18 cellular contexts compared by ENCODE assay signal in the genomic region with DNA sequence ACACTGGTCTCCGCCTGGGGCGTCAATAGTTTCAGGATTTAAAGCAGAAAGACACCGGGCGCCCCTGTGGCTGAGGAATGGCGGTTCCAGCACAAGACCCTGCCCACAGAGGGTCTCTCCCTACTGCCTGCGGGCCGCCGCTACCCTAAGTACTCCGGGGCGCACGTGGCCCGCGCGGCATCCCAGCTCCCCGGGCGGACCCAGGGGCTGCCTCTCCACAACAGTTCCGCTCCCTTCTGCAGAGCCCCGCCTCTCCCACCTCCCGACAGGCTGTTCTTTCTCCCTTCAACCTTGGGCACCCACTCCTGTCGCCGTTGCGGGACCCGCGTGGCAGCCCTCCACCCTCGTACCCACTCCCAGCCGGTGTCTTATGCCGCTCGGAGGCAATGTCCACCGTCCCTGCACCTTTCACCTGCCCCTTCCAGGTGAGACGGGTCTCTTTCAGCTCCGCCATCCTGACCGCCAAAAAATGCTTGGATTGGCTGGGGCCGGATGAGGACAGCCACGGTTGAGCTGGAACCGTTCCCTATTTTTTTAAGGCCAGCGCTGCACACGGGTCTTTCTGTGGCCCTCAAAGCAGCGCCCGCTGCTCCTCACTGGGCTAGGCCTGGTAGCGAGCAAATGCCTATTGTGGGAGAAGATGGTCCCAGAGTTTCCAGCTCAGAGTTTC. TPM values are rescaled to one million over a fixed set of nuclear protein-coding genes. Genes with fewer than 3 reads are reported as not detected.
DNase-seq lines count a peak whose midpoint lies in the region; ATAC-seq and TF ChIP-seq lines count a peak whose summit lies in the region.
"Had no signal": no experiment of that assay in that cellular context is flagged by ENCODE, and none has a peak within 500 bp of the region (broad histone marks: within the 10 kb centered on the region; RNA-seq: fewer than 3 reads in every experiment).

No MANE protein-coding gene starts in this region.

- peak overlapping the region; percentile 27 for H3K4me3 Mint-ChIP-seq in activated naive CD8-positive, alpha-beta T cell
- H3K4me3 Mint-ChIP-seq in activated naive CD8-positive, alpha-beta T cell treated with anti-CD3 and anti-CD28 coated beads, Interleukin-2, amount 50 U/mL, for 24 hours = no peak overlapping the region
- peak overlapping the region; percentile 39 for H3K4me3 Mint-ChIP-seq in activated B cell treated with CpG ODN at 0.5 μM for 24 hours
- peak overlapping the region; percentile 22 for H3K4me3 Mint-ChIP-seq in stimulated activated memory B cell treated with anti-CD40 and anti-IgM and Interleukin-4, amounts not matched to agents 10 μg/mL and 1 μg/mL and 100 μg/mL, for 72 hours
- H3K4me3 Mint-ChIP-seq: activated T-cell treated with anti-CD3 and anti-CD28 coated beads, Interleukin-2, amount 50 U/mL, for 24 hours had no signal

- H3K9me3 Mint-ChIP-seq in activated naive CD8-positive, alpha-beta T cell (ENCODE audit: low read depth) = no peaks in the 10 kb centered on the region
- H3K9me3 Mint-ChIP-seq in activated naive CD8-positive, alpha-beta T cell treated with anti-CD3 and anti-CD28 coated beads, Interleukin-2, amount 50 U/mL, for 24 hours = no peaks in the 10 kb centered on the region
- no peaks in the 10 kb centered on the region for H3K9me3 Mint-ChIP-seq in activated B cell treated with CpG ODN at 0.5 μM for 24 hours
- H3K9me3 Mint-ChIP-seq in stimulated activated memory B cell treated with anti-CD40 and anti-IgM and Interleukin-4, amounts not matched to agents 10 μg/mL and 1 μg/mL and 100 μg/mL, for 72 hours = peaks cover 4% of the 10 kb centered on the region
- H3K9me3 Mint-ChIP-seq: activated T-cell treated with anti-CD3 and anti-CD28 coated beads, Interleukin-2, amount 50 U/mL, for 24 hours had no signal

- POLR2A ChIA-PET in activated B cell treated with CpG ODN at 0.5 μM for 24 hours (lab: Charles Lee) = interaction anchor here (1.4 kb wide), 1 partner anchor 88 kb away, joined by 3 read pairs; no protein-coding TSS in a partner anchor

- H3K27me3 Mint-ChIP-seq in activated naive CD8-positive, alpha-beta T cell = peaks cover 64% of the 10 kb centered on the region
- H3K27me3 Mint-ChIP-seq in activated naive CD8-positive, alpha-beta T cell treated with anti-CD3 and anti-CD28 coated beads, Interleukin-2, amount 50 U/mL, for 24 hours = peaks cover 88% of the 10 kb centered on the region
- peaks cover 80% of the 10 kb centered on the region for H3K27me3 Mint-ChIP-seq in activated B cell treated with CpG ODN at 0.5 μM for 24 hours
- peaks cover 97% of the 10 kb centered on the region for H3K27me3 Mint-ChIP-seq in stimulated activated memory B cell treated with anti-CD40 and anti-IgM and Interleukin-4, amounts not matched to agents 10 μg/mL and 1 μg/mL and 100 μg/mL, for 72 hours

- peaks cover 3% of the 10 kb centered on the region for H3K36me3 Mint-ChIP-seq in activated naive CD8-positive, alpha-beta T cell
- H3K36me3 Mint-ChIP-seq in activated naive CD8-positive, alpha-beta T cell treated with anti-CD3 and anti-CD28 coated beads, Interleukin-2, amount 50 U/mL, for 24 hours (ENCODE audit: low read depth) = peaks cover 2% of the 10 kb centered on the region
- no peaks in the 10 kb centered on the region for H3K36me3 Mint-ChIP-seq in activated B cell treated with CpG ODN at 0.5 μM for 24 hours (ENCODE audit: low read depth)
- peaks cover 7% of the 10 kb centered on the region for H3K36me3 Mint-ChIP-seq in stimulated activated memory B cell treated with anti-CD40 and anti-IgM and Interleukin-4, amounts not matched to agents 10 μg/mL and 1 μg/mL and 100 μg/mL, for 72 hours

- ATAC-seq in activated naive CD8-positive, alpha-beta T cell treated with anti-CD3 and anti-CD28 coated beads, Interleukin-2, amount 50 U/mL, for 24 hours = no peak
- ATAC-seq in activated B cell treated with CpG ODN at 0.5 μM for 24 hours (ENCODE audit: low read depth) = no peak
- ATAC-seq in stimulated activated memory B cell treated with anti-CD40 and anti-IgM and Interleukin-4, amounts not matched to agents 10 μg/mL and 1 μg/mL and 100 μg/mL, for 72 hours = no peak
- ATAC-seq: body of pancreas, left lobe of liver, PC-3 had no signal

- no peak overlapping the region for H3K27ac Mint-ChIP-seq in activated naive CD8-positive, alpha-beta T cell
- no peak overlapping the region for H3K27ac Mint-ChIP-seq in activated naive CD8-positive, alpha-beta T cell treated with anti-CD3 and anti-CD28 coated beads, Interleukin-2, amount 50 U/mL, for 24 hours
- H3K27ac Mint-ChIP-seq in activated B cell treated with CpG ODN at 0.5 μM for 24 hours = no peak overlapping the region
- no peak overlapping the region for H3K27ac Mint-ChIP-seq in stimulated activated memory B cell treated with anti-CD40 and anti-IgM and Interleukin-4, amounts not matched to agents 10 μg/mL and 1 μg/mL and 100 μg/mL, for 72 hours
- H3K27ac Mint-ChIP-seq: activated T-cell treated with anti-CD3 and anti-CD28 coated beads, Interleukin-2, amount 50 U/mL, for 24 hours had no signal

- CTCF ChIA-PET in activated B cell treated with CpG ODN at 0.5 μM for 24 hours (lab: Charles Lee) = interaction anchor here (0.9 kb wide), 1 partner anchor 81 kb away, joined by 3 read pairs; no protein-coding TSS in a partner anchor

- H3K4me1 Mint-ChIP-seq in activated naive CD8-positive, alpha-beta T cell (ENCODE audit: low read depth) = peaks cover 64% of the 10 kb centered on the region
- H3K4me1 Mint-ChIP-seq in activated naive CD8-positive, alpha-beta T cell treated with anti-CD3 and anti-CD28 coated beads, Interleukin-2, amount 50 U/mL, for 24 hours = peaks cover 47% of the 10 kb centered on the region
- peaks cover 59% of the 10 kb centered on the region for H3K4me1 Mint-ChIP-seq in activated B cell treated with CpG ODN at 0.5 μM for 24 hours
- peaks cover 62% of the 10 kb centered on the region for H3K4me1 Mint-ChIP-seq in stimulated activated memory B cell treated with anti-CD40 and anti-IgM and Interleukin-4, amounts not matched to agents 10 μg/mL and 1 μg/mL and 100 μg/mL, for 72 hours

- DNase-seq in activated naive CD8-positive, alpha-beta T cell treated with anti-CD3 and anti-CD28 coated beads, Interleukin-2, amount 50 U/mL, for 24 hours = no peak
- DNase-seq in activated B cell treated with CpG ODN at 0.5 μM for 24 hours (no peak), left kidney (ENCODE audit: low read depth, low spot score) (peak; percentile 24), HUDEP-2 (lab: John Stamatoyannopoulos, UW; ENCODE audit: unreplicated experiment in 76 of 76) (no peak), amniotic stem cell (lab: John Stamatoyannopoulos, UW) (no peak), activated gamma-delta T cell (lab: John Stamatoyannopoulos, UW) (no peak)
- DNase-seq: body of pancreas, DMS 273 treated with DMSO at 0.1 percent for 48 hours, KBM-7, NCI-H1417, NCI-H446 treated with DMSO at 0.1 percent for 48 hours, ovary, PC-3 had no signal

- intact Hi-C loops in activated B cell treated with CpG ODN at 0.5 μM for 24 hours (cut with micrococcal nuclease) = loop anchor here (2.0 to 10.0 kb wide), 6 partner anchors 100 to 1604 kb away; a partner anchor contains a TSS

- no peak for TF ChIP-seq CTCF in activated B cell treated with CpG ODN at 0.5 μM for 24 hours (IDR thresholded peaks at IDR 0.05)

RNA-seq across cellular contexts. Expression of a gene that starts 1.6 kb away (rescaled TPM):
- not detected in 2 replicates for total RNA-seq in activated B cell treated with CpG ODN at 0.5 μM for 24 hours
- total RNA-seq: T-helper 1 cell treated with Interleukin-12 subunit alpha and Interleukin-12 subunit beta and Interleukin-4 antibody, amounts not matched to agents 30 ng/mL and 1 ng/mL, for 36 hours had no signal
